In the genomic region with DNA sequence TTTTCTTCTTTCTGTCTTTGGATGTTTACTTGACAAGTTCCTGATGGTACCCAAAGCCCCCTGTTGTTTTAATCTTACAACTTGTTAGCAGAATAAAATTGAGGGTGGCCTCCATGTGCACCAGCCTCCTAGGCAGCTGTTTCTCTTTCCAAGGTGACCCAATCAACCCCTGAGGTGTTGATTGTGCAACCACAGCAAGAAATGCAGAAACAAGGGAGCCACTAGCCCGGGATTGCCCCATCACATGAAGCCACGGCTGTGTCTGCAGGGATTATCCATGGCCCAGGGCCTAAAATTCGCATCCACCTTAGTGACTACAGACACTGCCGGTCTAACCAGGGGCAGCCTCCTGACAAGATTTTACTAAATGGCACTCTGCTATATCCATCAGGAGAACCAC, we compare ENCODE assay signal across 17 cellular contexts. TPM values are rescaled to one million over a fixed set of nuclear protein-coding genes. Genes with fewer than 3 reads are reported as not detected.
"Had no signal": no experiment of that assay in that cellular context is flagged by ENCODE, and none has a peak within 500 bp of the region (broad histone marks: within the 10 kb centered on the region; RNA-seq: fewer than 3 reads in every experiment).

No MANE protein-coding gene starts in this region.

- H3K4me2 ChIP-seq: hepatocyte had no signal

- H3K4me1 ChIP-seq: body of pancreas, foreskin keratinocyte, sigmoid colon had no signal

- H3K9me3 ChIP-seq: body of pancreas, sigmoid colon had no signal

- H3K27me3 ChIP-seq: body of pancreas, hepatocyte had no signal

- DNase-seq: activated CD4-positive, alpha-beta T cell treated with anti-CD3 and anti-CD28 coated beads, Interleukin-2, amount 10 ng/mL, durations not matched to agents 7 days and 5 days; activated CD8-positive, alpha-beta memory T cell treated with anti-CD3 and anti-CD28 coated beads for 24 hours; activated gamma-delta T cell treated with Interleukin-2 at 50 U/mL for 16 hours; activated naive CD8-positive, alpha-beta T cell treated with anti-CD3 and anti-CD28 coated beads, Interleukin-2, amount 10 ng/mL, durations not matched to agents 7 days and 5 days; body of pancreas; endodermal cell; foreskin keratinocyte; mesendoderm; naive thymus-derived CD4-positive, alpha-beta T cell; sigmoid colon; stimulated activated CD8-positive, alpha-beta memory T cell treated with anti-CD3 and anti-CD28 coated beads, Interleukin-4, amount 100 ng/mL, for 48 hours; stimulated activated naive CD4-positive, alpha-beta T cell; T-helper 1 cell; T-helper 9 cell had no signal

- H3K36me3 ChIP-seq: sigmoid colon had no signal

- H3K4me3 ChIP-seq: body of pancreas, hepatocyte, sigmoid colon had no signal

- H3K27ac ChIP-seq: body of pancreas, epithelial cell of prostate, foreskin keratinocyte, hepatocyte, sigmoid colon had no signal

- ATAC-seq: body of pancreas; foreskin keratinocyte; naive thymus-derived CD4-positive, alpha-beta T cell had no signal

RNA-seq across cellular contexts. Expression of a gene that starts 14.4 kb away (rescaled TPM):
- polyA plus RNA-seq: fibroblast of lung; foreskin keratinocyte; hepatocyte; naive thymus-derived CD4-positive, alpha-beta T cell had no signal

RNA-seq across cellular contexts. Expression of a gene that starts 36.5 kb away (rescaled TPM):
- polyA plus RNA-seq: fibroblast of lung, foreskin keratinocyte, hepatocyte had no signal
